21 cellular contexts compared by ENCODE assay signal in genomic region chr20:62474585-62475026, GRCh38. TPM values are rescaled to one million over a fixed set of nuclear protein-coding genes. Genes with fewer than 3 reads are reported as not detected.
DNase-seq lines count a peak whose midpoint lies in the region; FAIRE-seq and TF ChIP-seq lines count a peak whose summit lies in the region.
"Had no signal": no experiment of that assay in that cellular context is flagged by ENCODE, and none has a peak within 500 bp of the region (broad histone marks: within the 10 kb centered on the region; RNA-seq: fewer than 3 reads in every experiment).

No MANE protein-coding gene starts in this region.

- peaks cover 73% of the 10 kb centered on the region for H3K27me3 Mint-ChIP-seq in neural crest cell (ENCODE audit: low read depth)

- H4K20me1 ChIP-seq in Karpas-422 (ENCODE audit: insufficient read depth, low read depth, low read length) = no peaks in the 10 kb centered on the region

- no peaks in the 10 kb centered on the region for H3K36me3 Mint-ChIP-seq in neural crest cell (ENCODE audit: low read depth)
- H3K36me3 Mint-ChIP-seq: activated naive CD4-positive, alpha-beta T cell treated with anti-CD3 and anti-CD28 coated beads, Interleukin-2, amount 50 U/mL, for 72 hours; stimulated activated effector memory CD8-positive, alpha-beta T cell treated with anti-CD3 and anti-CD28 coated beads, Interleukin-12 subunit alpha, Interleukin-12 subunit beta, amount 100 ng/mL, for 72 hours had no signal

- H3K36me3 ChIP-seq in right atrium auricular region = no peaks in the 10 kb centered on the region
- H3K36me3 ChIP-seq in iPS-15b (ENCODE audit: control insufficient read depth, insufficient read depth, low read length) = no peaks in the 10 kb centered on the region
- no peaks in the 10 kb centered on the region for H3K36me3 ChIP-seq in urinary bladder (ENCODE audit: insufficient read depth)
- no peaks in the 10 kb centered on the region for H3K36me3 ChIP-seq in Karpas-422 (ENCODE audit: insufficient read depth, low read length)
- H3K36me3 ChIP-seq: HAP-1 had no signal

- H3K9ac ChIP-seq in iPS-15b (ENCODE audit: low read depth, low read length) = no peak overlapping the region
- no peak overlapping the region for H3K9ac ChIP-seq in Karpas-422 (ENCODE audit: low read length)

- TF ChIP-seq CTCF in right atrium auricular region (IDR thresholded peaks at IDR 0.05) (no peak), neural crest cell (conservative IDR thresholded peaks at IDR 0.05) (no peak), GM20000 (IDR thresholded peaks at IDR 0.05; ENCODE audit: extremely low read depth, missing control alignments) (no peak)

- H2AFZ ChIP-seq in Karpas-422 (ENCODE audit: low read length) = no peak overlapping the region

- H3K27ac ChIP-seq in right atrium auricular region = peak overlapping the region; percentile 78 to 79
- H3K27ac ChIP-seq in urinary bladder (ENCODE audit: low read depth) = peak overlapping the region; percentile 75
- H3K27ac ChIP-seq in Karpas-422 (ENCODE audit: low read length) = no peak overlapping the region

- H3K9me3 ChIP-seq in right atrium auricular region = no peaks in the 10 kb centered on the region
- no peaks in the 10 kb centered on the region for H3K9me3 ChIP-seq in iPS-15b (ENCODE audit: control insufficient read depth, insufficient read depth, low read length)
- H3K9me3 ChIP-seq in Karpas-422 (ENCODE audit: low read length) = no peaks in the 10 kb centered on the region
- H3K9me3 ChIP-seq: HAP-1 had no signal

- H3K4me3 Mint-ChIP-seq in neural crest cell = peak overlapping the region; percentile 34
- H3K4me3 Mint-ChIP-seq: CD4-positive, alpha-beta T cell; stimulated activated effector memory CD8-positive, alpha-beta T cell treated with anti-CD3 and anti-CD28 coated beads, Interleukin-12 subunit alpha, Interleukin-12 subunit beta, amount 100 ng/mL, for 72 hours had no signal

- no peaks in the 10 kb centered on the region for H3K79me2 ChIP-seq in Karpas-422 (ENCODE audit: low read length)

- 15% methylated on average over 26 of the region's 26 CpGs for WGBS in urinary bladder

- no peak overlapping the region for H3K27ac Mint-ChIP-seq in neural crest cell (ENCODE audit: unreplicated experiment)
- H3K27ac Mint-ChIP-seq: activated naive CD4-positive, alpha-beta T cell treated with anti-CD3 and anti-CD28 coated beads, Interleukin-2, amount 50 U/mL, for 72 hours; CD4-positive, alpha-beta T cell; stimulated activated effector memory CD8-positive, alpha-beta T cell treated with anti-CD3 and anti-CD28 coated beads, Interleukin-12 subunit alpha, Interleukin-12 subunit beta, amount 100 ng/mL, for 72 hours had no signal

- peaks cover 8% of the 10 kb centered on the region for H3K4me1 Mint-ChIP-seq in neural crest cell

- intact Hi-C loops in cardiac septum (cut with DNase I) = no loop called here

- no peaks in the 10 kb centered on the region for H3K9me2 ChIP-seq in Karpas-422 (replicated peaks; ENCODE audit: insufficient read depth, low read length)

- peaks cover 0 to 9% of the 10 kb centered on the region in 2 donors for H3K27me3 ChIP-seq in right atrium auricular region
- peaks cover 49% of the 10 kb centered on the region for H3K27me3 ChIP-seq in iPS-15b (ENCODE audit: control insufficient read depth, insufficient read depth, low read length)
- no peaks in the 10 kb centered on the region for H3K27me3 ChIP-seq in Karpas-422 (ENCODE audit: low read length)

- no peaks in the 10 kb centered on the region for H3K9me3 Mint-ChIP-seq in neural crest cell
- H3K9me3 Mint-ChIP-seq: activated naive CD4-positive, alpha-beta T cell treated with anti-CD3 and anti-CD28 coated beads, Interleukin-2, amount 50 U/mL, for 72 hours; CD4-positive, alpha-beta T cell; stimulated activated effector memory CD8-positive, alpha-beta T cell treated with anti-CD3 and anti-CD28 coated beads, Interleukin-12 subunit alpha, Interleukin-12 subunit beta, amount 100 ng/mL, for 72 hours had no signal

- FAIRE-seq in GM19239 (lab: Jason Lieb, UNC) = no peak
- FAIRE-seq: A204.1, GM18507, RCC 7860 had no signal

- H3K4me2 ChIP-seq in Karpas-422 (ENCODE audit: low read depth, low read length, poor library complexity, severe bottlenecking) = no peak overlapping the region

- H3K4me1 ChIP-seq in right atrium auricular region (peaks cover 0 to 38% of the 10 kb centered on the region in 2 donors), iPS-15b (ENCODE audit: control insufficient read depth, insufficient read depth, low read length) (peaks cover 2% of the 10 kb centered on the region), urinary bladder (ENCODE audit: insufficient read depth) (peaks cover 3% of the 10 kb centered on the region), Karpas-422 (ENCODE audit: low read length) (no peaks in the 10 kb centered on the region)
- H3K4me1 ChIP-seq: HAP-1 had no signal

- DNase-seq in right atrium auricular region (ENCODE audit: low spot score) (no peak), cardiac septum (ENCODE audit: low spot score) (no peak), neural crest cell (ENCODE audit: low read depth, low spot score) (no peak), Karpas-422 (no peak), GM20000 (ENCODE audit: low spot score) (no peak), GM19239 (ENCODE audit: insufficient read length, low spot score) (no peak)
- DNase-seq: activated CD4-positive, alpha-beta T cell treated with anti-CD3 and anti-CD28 coated beads, Interleukin-2, amount 50 U/mL, for 4 hours; CD4-positive, alpha-beta T cell; cortex of kidney; NCI-H2171 treated with DMSO at 0.1 percent for 48 hours; NCI-H774; stimulated activated CD4-positive, alpha-beta T cell treated with anti-CD3 and anti-CD28 coated beads, Interleukin-12 subunit alpha, Interleukin-12 subunit beta, amount 100 ng/mL, for 4 hours had no signal

- peak overlapping the region; percentile 50 to 58 for H3K4me3 ChIP-seq in right atrium auricular region
- peak overlapping the region; percentile 50 for H3K4me3 ChIP-seq in iPS-15b (ENCODE audit: low read depth, low read length)
- peak overlapping the region; percentile 69 for H3K4me3 ChIP-seq in urinary bladder (ENCODE audit: low read depth, low read length)
- H3K4me3 ChIP-seq in Karpas-422 (ENCODE audit: low read length) = no peak overlapping the region

RNA-seq across cellular contexts. Expression of gene GATA5, which starts 1.2 kb away (rescaled TPM):
- total RNA-seq in right atrium auricular region = 1 to 10 TPM; 6.9 to 9.6 TPM
- 1.0 TPM for total RNA-seq in cardiac septum
- total RNA-seq in neural crest cell = 0.14 TPM in 1 of 2 replicates, not detected in the other
- total RNA-seq in urinary bladder = 6.6 TPM
- polyA plus RNA-seq in urinary bladder = 27.4 TPM
- not detected in 2 replicates for total RNA-seq in Karpas-422 (2014; rRNA removed; shearing (Covaris generic); ENCODE audit: low replicate concordance)
- total RNA-seq: activated naive CD4-positive, alpha-beta T cell treated with anti-CD3 and anti-CD28 coated beads, Interleukin-2, amount 50 U/mL, for 72 hours; CD4-positive, alpha-beta T cell had no signal

RNA-seq across cellular contexts. Expression of gene RBBP8NL, which starts 47.3 kb away (rescaled TPM):
- total RNA-seq in right atrium auricular region (not detected), cardiac septum (not detected), neural crest cell (not detected in 2 replicates), urinary bladder (0.69 TPM)
- 1.1 TPM for polyA plus RNA-seq in urinary bladder
- total RNA-seq in Karpas-422 (2014; rRNA removed; shearing (Covaris generic); ENCODE audit: low replicate concordance) = not detected in 2 replicates
- total RNA-seq: activated naive CD4-positive, alpha-beta T cell treated with anti-CD3 and anti-CD28 coated beads, Interleukin-2, amount 50 U/mL, for 72 hours; CD4-positive, alpha-beta T cell; pulmonary artery endothelial cell had no signal
